In the genomic region with DNA sequence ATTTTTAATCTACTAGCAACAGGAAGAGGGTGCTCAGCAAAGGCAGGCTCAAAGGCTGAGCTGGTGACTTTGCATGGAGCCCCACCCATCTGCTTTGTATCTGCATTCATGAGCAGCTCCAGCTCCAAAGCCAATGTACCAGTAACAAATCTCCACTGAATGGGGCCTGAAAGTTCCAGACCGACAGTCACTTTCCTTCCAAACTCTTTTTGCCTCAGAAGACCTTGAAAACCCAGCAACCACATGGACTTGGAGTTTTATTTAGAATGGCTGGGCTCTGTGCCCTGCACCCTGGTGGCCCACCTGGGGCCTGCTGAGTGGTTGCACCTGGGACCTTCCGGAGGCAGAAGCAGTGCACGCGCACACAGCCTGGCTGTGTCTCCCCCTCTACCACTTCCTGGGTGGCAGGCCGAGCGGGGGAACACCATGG, we compare ENCODE assay signal across 14 cellular contexts.
DNase-seq lines count a peak whose midpoint lies in the region; ATAC-seq, FAIRE-seq and TF ChIP-seq lines count a peak whose summit lies in the region.
"Had no signal": no experiment of that assay in that cellular context is flagged by ENCODE, and none has a peak within 500 bp of the region (broad histone marks: within the 10 kb centered on the region; RNA-seq: fewer than 3 reads in every experiment).

No MANE protein-coding gene starts in this region.

- no peaks in the 10 kb centered on the region for H3K27me3 Mint-ChIP-seq in activated CD4-positive, alpha-beta T cell treated with anti-CD3 and anti-CD28 coated beads for 36 hours
- H3K27me3 Mint-ChIP-seq in activated naive CD8-positive, alpha-beta T cell treated with anti-CD3 and anti-CD28 coated beads, Interleukin-2, amount 10 ng/mL, durations not matched to agents 7 days and 5 days, result no peaks in the 10 kb centered on the region

- H3K4me3 Mint-ChIP-seq in activated CD4-positive, alpha-beta T cell treated with anti-CD3 and anti-CD28 coated beads for 36 hours, result no peak overlapping the region
- H3K4me3 Mint-ChIP-seq in activated naive CD8-positive, alpha-beta T cell treated with anti-CD3 and anti-CD28 coated beads, Interleukin-2, amount 10 ng/mL, durations not matched to agents 7 days and 5 days, result no peak overlapping the region
- H3K4me3 Mint-ChIP-seq: HFFc6 had no signal

- peak overlapping the region; percentile 77 for H3K27ac Mint-ChIP-seq in activated CD4-positive, alpha-beta T cell treated with anti-CD3 and anti-CD28 coated beads for 36 hours
- H3K27ac Mint-ChIP-seq in activated naive CD8-positive, alpha-beta T cell treated with anti-CD3 and anti-CD28 coated beads, Interleukin-2, amount 10 ng/mL, durations not matched to agents 7 days and 5 days, result peak overlapping the region; percentile 74
- H3K27ac Mint-ChIP-seq: HFFc6 had no signal

- 61 to 90% (median 81%) methylated on average over 6 of the region's 6 CpGs for WGBS in small intestine, 3 donors

- no peaks in the 10 kb centered on the region for H3K36me3 ChIP-seq in WERI-Rb-1
- H3K36me3 ChIP-seq in small intestine (ENCODE audit: control insufficient read depth in 2 of 2, insufficient read depth in 2 of 2, low read length in 2 of 2), result no peaks in the 10 kb centered on the region
- H3K36me3 ChIP-seq: upper lobe of left lung had no signal

- peaks cover 33% of the 10 kb centered on the region for H3K4me1 Mint-ChIP-seq in activated CD4-positive, alpha-beta T cell treated with anti-CD3 and anti-CD28 coated beads for 36 hours
- H3K4me1 Mint-ChIP-seq in activated naive CD8-positive, alpha-beta T cell treated with anti-CD3 and anti-CD28 coated beads, Interleukin-2, amount 10 ng/mL, durations not matched to agents 7 days and 5 days, result peaks cover 9% of the 10 kb centered on the region

- FAIRE-seq in small intestine (lab: Jason Lieb, UNC), result no peak
- FAIRE-seq: colon had no signal

- CTCF ChIA-PET in activated CD4-positive, alpha-beta T cell treated with anti-CD3 and anti-CD28 coated beads for 36 hours (lab: Charles Lee), result no interaction called here

- H3K9me3 Mint-ChIP-seq in activated CD4-positive, alpha-beta T cell treated with anti-CD3 and anti-CD28 coated beads for 36 hours (ENCODE audit: low read depth), result peaks cover 22% of the 10 kb centered on the region
- H3K9me3 Mint-ChIP-seq in activated naive CD8-positive, alpha-beta T cell treated with anti-CD3 and anti-CD28 coated beads, Interleukin-2, amount 10 ng/mL, durations not matched to agents 7 days and 5 days, result peaks cover 17% of the 10 kb centered on the region

- H3K36me3 Mint-ChIP-seq in activated CD4-positive, alpha-beta T cell treated with anti-CD3 and anti-CD28 coated beads for 36 hours (ENCODE audit: low read depth), result peaks cover 5% of the 10 kb centered on the region
- peaks cover 5% of the 10 kb centered on the region for H3K36me3 Mint-ChIP-seq in activated naive CD8-positive, alpha-beta T cell treated with anti-CD3 and anti-CD28 coated beads, Interleukin-2, amount 10 ng/mL, durations not matched to agents 7 days and 5 days

- DNase-seq in activated CD4-positive, alpha-beta T cell treated with anti-CD3 and anti-CD28 coated beads for 36 hours, result peak; percentile 47
- no peak for DNase-seq in activated CD4-positive, alpha-beta T cell treated with anti-CD3 and anti-CD28 coated beads, Interleukin-2, amount 50 U/mL, for 1 hour
- DNase-seq in WERI-Rb-1, result no peak
- peak; percentile 41 for DNase-seq in activated naive CD8-positive, alpha-beta T cell treated with anti-CD3 and anti-CD28 coated beads, Interleukin-2, amount 10 ng/mL, durations not matched to agents 7 days and 5 days
- peak; percentile 5 for DNase-seq in stimulated activated CD4-positive, alpha-beta T cell treated with anti-CD3 and anti-CD28 coated beads, Interleukin-4, amount 100 ng/mL, for 24 hours
- no peak for DNase-seq in NCI-H2107 treated with DMSO at 0.1 percent for 48 hours (lab: John Stamatoyannopoulos, UW; ENCODE audit: unreplicated experiment)
- DNase-seq in small intestine, result no peak
- no peak for DNase-seq in coronary artery (ENCODE audit: low spot score)
- DNase-seq: 8988T, HFFc6, Karpas-422, NCI-H2171 had no signal

- no peaks in the 10 kb centered on the region for H3K4me1 ChIP-seq in small intestine (ENCODE audit: control insufficient read depth in 2 of 2, insufficient read depth in 1 of 2, low read depth in 1 of 2, low read length in 1 of 2)
- H3K4me1 ChIP-seq: upper lobe of left lung had no signal

- H3K27me3 ChIP-seq in WERI-Rb-1 (ENCODE audit: insufficient read depth, low read depth, severe bottlenecking), result no peaks in the 10 kb centered on the region
- no peaks in the 10 kb centered on the region for H3K27me3 ChIP-seq in small intestine (ENCODE audit: control insufficient read depth in 2 of 2, insufficient read depth in 2 of 2, low read length in 2 of 2)
- H3K27me3 ChIP-seq: upper lobe of left lung had no signal

- POLR2A ChIA-PET in activated CD4-positive, alpha-beta T cell treated with anti-CD3 and anti-CD28 coated beads for 36 hours (lab: Charles Lee), result no interaction called here
- POLR2A ChIA-PET in activated naive CD8-positive, alpha-beta T cell treated with anti-CD3 and anti-CD28 coated beads, Interleukin-2, amount 10 ng/mL, durations not matched to agents 7 days and 5 days (lab: Charles Lee), result interaction anchor here (0.5 to 0.7 kb wide), 2 partner anchors 260 to 287 kb away, joined by 3 to 4 read pairs; no protein-coding TSS in a partner anchor

- ATAC-seq in activated CD4-positive, alpha-beta T cell treated with anti-CD3 and anti-CD28 coated beads for 36 hours, result peak; percentile 59
- peak; percentile 90 for ATAC-seq in activated naive CD8-positive, alpha-beta T cell treated with anti-CD3 and anti-CD28 coated beads, Interleukin-2, amount 10 ng/mL, durations not matched to agents 7 days and 5 days (ENCODE audit: low read depth)

- no peak overlapping the region for H3K4me3 ChIP-seq in WERI-Rb-1 (ENCODE audit: low read depth, low read length)
- no peak overlapping the region for H3K4me3 ChIP-seq in small intestine (ENCODE audit: low read depth in 1 of 2, low read length in 2 of 2)
- H3K4me3 ChIP-seq in coronary artery, result no peak overlapping the region
- H3K4me3 ChIP-seq: upper lobe of left lung had no signal

- TF ChIP-seq CTCF in WERI-Rb-1 (IDR thresholded peaks at IDR 0.05; ENCODE audit: low read depth, low read length) (no peak), coronary artery (IDR thresholded peaks at IDR 0.05) (no peak)

- peak overlapping the region; percentile 29; the same call in 1 of the 2 replicates for H3K27ac ChIP-seq in WERI-Rb-1
- H3K27ac ChIP-seq in small intestine (ENCODE audit: low read depth in 1 of 2, low read length in 1 of 2), result no peak overlapping the region
- H3K27ac ChIP-seq in coronary artery, result no peak overlapping the region
- H3K27ac ChIP-seq: upper lobe of left lung had no signal

- H3K9me3 ChIP-seq in WERI-Rb-1 (ENCODE audit: severe bottlenecking) (peaks cover 10% of the 10 kb centered on the region), small intestine (ENCODE audit: control insufficient read depth, low read depth) (peaks cover 2% of the 10 kb centered on the region)

- intact Hi-C loops in activated CD4-positive, alpha-beta T cell treated with anti-CD3 and anti-CD28 coated beads for 36 hours (cut with DNase I, micrococcal nuclease), result loop anchor here (5.0 kb wide), 2 partner anchors 114 to 311 kb away; a partner anchor contains a TSS

Comparison
In these comparisons a context has a peak if more than half of its experiments do, and no peak if none do; other contexts are left out.
1. DNase-seq: peak in activated CD4-positive, alpha-beta T cell treated with anti-CD3 and anti-CD28 coated beads for 36 hours (single experiment), activated naive CD8-positive, alpha-beta T cell treated with anti-CD3 and anti-CD28 coated beads, Interleukin-2, amount 10 ng/mL, durations not matched to agents 7 days and 5 days (single experiment) and stimulated activated CD4-positive, alpha-beta T cell treated with anti-CD3 and anti-CD28 coated beads, Interleukin-4, amount 100 ng/mL, for 24 hours (single experiment); none in activated CD4-positive, alpha-beta T cell treated with anti-CD3 and anti-CD28 coated beads, Interleukin-2, amount 50 U/mL, for 1 hour (single experiment), WERI-Rb-1 (single experiment), NCI-H2107 treated with DMSO at 0.1 percent for 48 hours (single experiment), small intestine (single experiment) and coronary artery (single experiment).